ENCODE assay signal across 14 cellular contexts in the genomic region with DNA sequence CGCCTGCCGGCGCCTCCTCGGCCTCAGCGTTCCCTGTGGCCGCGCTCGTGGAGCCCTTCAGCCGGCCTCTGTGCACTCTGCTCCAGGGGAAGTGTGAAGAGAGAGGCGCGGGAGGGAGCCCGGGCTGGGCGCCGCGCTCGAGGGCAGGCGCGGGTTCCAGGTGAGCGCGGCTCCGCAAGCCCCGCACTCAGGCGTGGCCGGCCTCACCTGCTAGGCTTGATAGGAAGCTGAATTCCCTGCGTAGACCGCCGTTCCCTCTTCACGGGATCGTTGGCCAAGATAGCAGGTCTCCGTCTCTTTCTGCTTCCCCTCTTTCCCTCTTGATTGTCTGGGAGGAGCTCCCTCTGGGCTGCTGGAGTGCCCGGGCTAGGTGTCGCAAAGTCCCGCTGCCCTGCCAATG.
DNase-seq lines count a peak whose midpoint lies in the region; ATAC-seq, FAIRE-seq and TF ChIP-seq lines count a peak whose summit lies in the region.
"Had no signal": no experiment of that assay in that cellular context is flagged by ENCODE, and none has a peak within 500 bp of the region (broad histone marks: within the 10 kb centered on the region; RNA-seq: fewer than 3 reads in every experiment).

No MANE protein-coding gene starts in this region.

- H3K79me2 ChIP-seq in GM23338 (replicated peaks; ENCODE audit: insufficient read depth): no peaks in the 10 kb centered on the region

- H3K9me2 ChIP-seq in GM23338 (ENCODE audit: insufficient read depth): 0 out of 2 replicates have a peak, but pooled peaks cover 5% of the 10 kb centered on the region

- H3K27me3 ChIP-seq in GM23338 (ENCODE audit: insufficient read depth): peaks cover 49% of the 10 kb centered on the region
- H3K27me3 ChIP-seq in adipocyte (replicated peaks; ENCODE audit: control insufficient read depth, insufficient read depth, low read length): peaks cover 31% of the 10 kb centered on the region
- H3K27me3 ChIP-seq in right atrium auricular region: no peaks in the 10 kb centered on the region
- H3K27me3 ChIP-seq in Caco-2 (replicated peaks; ENCODE audit: control insufficient read depth, insufficient read depth, low read length): no peaks in the 10 kb centered on the region
- peaks cover 0 to 4% of the 10 kb centered on the region in 2 donors for H3K27me3 ChIP-seq in body of pancreas
- H3K27me3 ChIP-seq: right lobe of liver had no signal

- no peak overlapping the region for H3K9ac ChIP-seq in adipocyte (ENCODE audit: low read length)

- peaks cover 17% of the 10 kb centered on the region for H3K4me1 ChIP-seq in GM23338 (ENCODE audit: insufficient read depth)
- H3K4me1 ChIP-seq in adipocyte (ENCODE audit: control insufficient read depth, insufficient read depth, low read length): no peaks in the 10 kb centered on the region
- H3K4me1 ChIP-seq in right atrium auricular region: no peaks in the 10 kb centered on the region
- no peaks in the 10 kb centered on the region for H3K4me1 ChIP-seq in Caco-2
- H3K4me1 ChIP-seq in body of pancreas: peaks cover 7% of the 10 kb centered on the region
- H3K4me1 ChIP-seq: right lobe of liver had no signal

- H4K20me1 ChIP-seq in GM23338 (replicated peaks; ENCODE audit: insufficient read depth): no peaks in the 10 kb centered on the region

- H3F3A ChIP-seq in GM23338 (replicated peaks; ENCODE audit: low read depth): no peaks in the 10 kb centered on the region

- peak; percentile 98 for ATAC-seq in GM23338
- ATAC-seq in body of pancreas: no peak
- ATAC-seq: activated CD4-positive, alpha-beta T cell treated with anti-CD3 and anti-CD28 coated beads for 36 hours had no signal

- TF ChIP-seq CTCF in GM23338 (conservative IDR thresholded peaks at IDR 0.05; ENCODE audit: low read depth in 2 of 2) (no peak), right atrium auricular region (IDR thresholded peaks at IDR 0.05) (no peak), osteocyte (IDR thresholded peaks at IDR 0.05) (no peak), CD14-positive monocyte (IDR thresholded peaks at IDR 0.05) (no peak), Caco-2 (IDR thresholded peaks at IDR 0.05; ENCODE audit: insufficient read depth in 1 of 2, low read depth in 1 of 2, low read length in 1 of 2, severe bottlenecking in 1 of 2, unreplicated experiment in 1 of 2) (no peak), body of pancreas (IDR thresholded peaks at IDR 0.05) (no peak)

- H3K36me3 ChIP-seq in GM23338 (ENCODE audit: insufficient read depth) (peaks cover 3% of the 10 kb centered on the region; the same call in 1 of the 2 replicates), adipocyte (ENCODE audit: control insufficient read depth, insufficient read depth, low read length, severe bottlenecking) (no peaks in the 10 kb centered on the region), right atrium auricular region (no peaks in the 10 kb centered on the region), Caco-2 (ENCODE audit: control insufficient read depth, insufficient read depth, low read length) (no peaks in the 10 kb centered on the region), body of pancreas (replicated peaks in 1 of 2; ENCODE audit: insufficient read depth in 1 of 2, low read depth in 2 of 2) (no peaks in the 10 kb centered on the region)
- H3K36me3 ChIP-seq: MG63, right lobe of liver had no signal

- no peak for FAIRE-seq in H54 (lab: Jason Lieb, UNC)

- H3K4me1 Mint-ChIP-seq in GM23338 (peaks cover 12% of the 10 kb centered on the region), osteocyte (ENCODE audit: unreplicated experiment) (no peaks in the 10 kb centered on the region), CD14-positive monocyte (peaks cover 9% of the 10 kb centered on the region), Caco-2 (ENCODE audit: low read depth, unreplicated experiment) (no peaks in the 10 kb centered on the region)
- H3K4me1 Mint-ChIP-seq: B cell had no signal

- 12 to 15% methylated on average over 31 to 33 of the region's 33 CpGs for WGBS in body of pancreas, 2 donors

- H3K4me2 ChIP-seq in GM23338: peak overlapping the region; percentile 96

- POLR2A ChIA-PET in Caco-2 (lab: Charles Lee): no interaction called here

- H3K27ac ChIP-seq in GM23338 (ENCODE audit: low read depth) (no peak overlapping the region), right atrium auricular region (no peak overlapping the region), body of pancreas (no peak overlapping the region)
- H3K27ac ChIP-seq: right lobe of liver had no signal

- H3K9me3 ChIP-seq in adipocyte (ENCODE audit: control insufficient read depth, low read length) (no peaks in the 10 kb centered on the region), right atrium auricular region (no peaks in the 10 kb centered on the region), Caco-2 (no peaks in the 10 kb centered on the region), body of pancreas (peaks cover 0 to 5% (median 0%) of the 10 kb centered on the region in 3 donors)
- H3K9me3 ChIP-seq: MG63, right lobe of liver had no signal

- H3K9me3 Mint-ChIP-seq in GM23338 (peaks cover 15% of the 10 kb centered on the region; the same call in 2 of the 3 replicates), osteocyte (ENCODE audit: unreplicated experiment) (no peaks in the 10 kb centered on the region), CD14-positive monocyte (peaks cover 0 to 19% (median 5%) of the 10 kb centered on the region in 7 donors), Caco-2 (ENCODE audit: unreplicated experiment) (no peaks in the 10 kb centered on the region)
- H3K9me3 Mint-ChIP-seq: activated T-helper 2 cell treated with anti-CD3 and anti-CD28 coated beads, Interferon-gamma antibody, Interleukin-2, Interleukin-4, amounts not matched to agents 10 μg/mL and 5 μg/mL and 100 μg/mL, durations not matched to agents 14 hours and 24 hours and 36 hours had no signal

- CTCF ChIA-PET in Caco-2 (lab: Charles Lee): no interaction called here

- peak; percentile 63 for DNase-seq in GM23338 (ENCODE audit: low spot score)
- DNase-seq in adipocyte (ENCODE audit: low read depth): no peak
- no peak for DNase-seq in right atrium auricular region (ENCODE audit: low spot score)
- DNase-seq in osteocyte (ENCODE audit: extremely low spot score, unreplicated experiment): no peak
- no peak for DNase-seq in CD14-positive monocyte (ENCODE audit: low spot score)
- no peak for DNase-seq in Caco-2
- no peak for DNase-seq in body of pancreas
- DNase-seq in H54 (ENCODE audit: insufficient read length, low spot score): no peak
- DNase-seq: activated CD4-positive, alpha-beta T cell treated with anti-CD3 and anti-CD28 coated beads for 36 hours; central memory CD4-positive, alpha-beta T cell; MG63; right lobe of liver had no signal

- no TSS peak for BruUV-seq in Caco-2 (replicated peaks; lab: Mats Ljungman, UMichigan)

- H2AFZ ChIP-seq in GM23338: peak overlapping the region; percentile 99

- H3K36me3 Mint-ChIP-seq in GM23338 (ENCODE audit: low read depth) (peaks cover 3% of the 10 kb centered on the region; the same call in 1 of the 3 replicates), osteocyte (ENCODE audit: unreplicated experiment) (no peaks in the 10 kb centered on the region), CD14-positive monocyte (no peaks in the 10 kb centered on the region), Caco-2 (ENCODE audit: insufficient read depth, unreplicated experiment) (no peaks in the 10 kb centered on the region)

- intact Hi-C loops in CD14-positive monocyte (cut with micrococcal nuclease): no loop called here
- intact Hi-C loops in Caco-2 (cut with micrococcal nuclease; ENCODE audit: unreplicated experiment): no loop called here
- intact Hi-C loops in body of pancreas (cut with DNase I): no loop called here

- H3K27me3 Mint-ChIP-seq in GM23338 (ENCODE audit: insufficient read depth, low read depth, poor library complexity) (peaks cover 40% of the 10 kb centered on the region), osteocyte (ENCODE audit: unreplicated experiment) (peaks cover 58% of the 10 kb centered on the region), CD14-positive monocyte (ENCODE audit: low read depth in 3 of 3) (peaks cover 45 to 63% (median 49%) of the 10 kb centered on the region in 3 donors), Caco-2 (ENCODE audit: insufficient read depth, unreplicated experiment) (peaks cover 24% of the 10 kb centered on the region)

- H3K27ac Mint-ChIP-seq in GM23338: no peak overlapping the region; the same call in 1 of the 2 replicates
- no peak overlapping the region for H3K27ac Mint-ChIP-seq in osteocyte (ENCODE audit: unreplicated experiment)
- H3K27ac Mint-ChIP-seq in CD14-positive monocyte: peak overlapping the region in 1 of 7 donors; percentile 7
- H3K27ac Mint-ChIP-seq in Caco-2 (ENCODE audit: unreplicated experiment): no peak overlapping the region
- H3K27ac Mint-ChIP-seq: activated CD4-positive, alpha-beta T cell treated with anti-CD3 and anti-CD28 coated beads for 36 hours; activated T-helper 2 cell treated with anti-CD3 and anti-CD28 coated beads, Interferon-gamma antibody, Interleukin-2, Interleukin-4, amounts not matched to agents 10 μg/mL and 5 μg/mL and 100 μg/mL, durations not matched to agents 14 hours and 24 hours and 36 hours; B cell had no signal

- TF ChIP-seq POLR2A in body of pancreas (IDR thresholded peaks at IDR 0.05) (no peak), H54 (IDR thresholded peaks at IDR 0.05; ENCODE audit: low read depth, low read length) (no peak)

- peak overlapping the region; percentile 80 for H3K4me3 Mint-ChIP-seq in GM23338
- peak overlapping the region; percentile 36 for H3K4me3 Mint-ChIP-seq in osteocyte (ENCODE audit: unreplicated experiment)
- H3K4me3 Mint-ChIP-seq in CD14-positive monocyte: peak overlapping the region in 1 of 2 donors; percentile 79
- H3K4me3 Mint-ChIP-seq in Caco-2 (ENCODE audit: unreplicated experiment): no peak overlapping the region
- H3K4me3 Mint-ChIP-seq: activated CD4-positive, alpha-beta T cell treated with anti-CD3 and anti-CD28 coated beads for 36 hours; B cell had no signal

- peak overlapping the region; percentile 76 for H3K4me3 ChIP-seq in GM23338
- H3K4me3 ChIP-seq in adipocyte (ENCODE audit: low read length): peak overlapping the region; percentile 27
- H3K4me3 ChIP-seq in right atrium auricular region: peak overlapping the region; percentile 22 to 36
- no peak overlapping the region for H3K4me3 ChIP-seq in Caco-2 (ENCODE audit: low read depth, low read length)
- H3K4me3 ChIP-seq in body of pancreas: no peak overlapping the region
- H3K4me3 ChIP-seq: MG63, right lobe of liver had no signal

TF ChIP-seq in GM23338, 12 proteins besides CTCF, POLR2A, EP300 and RAD21 (continues in another document):
- no peak for TF ChIP-seq ZNF331 (CRISPR knock-in tag; IDR thresholded peaks at IDR 0.05; ENCODE audit: low read depth)

Comparison
In these comparisons a context has a peak if more than half of its experiments do, and no peak if none do; other contexts are left out.
1. H3K4me3 ChIP-seq: peak in GM23338 (single experiment), adipocyte (single experiment) and right atrium auricular region (2 of 2); none in Caco-2 (single experiment) and body of pancreas (0 of 2).